In the genomic region with DNA sequence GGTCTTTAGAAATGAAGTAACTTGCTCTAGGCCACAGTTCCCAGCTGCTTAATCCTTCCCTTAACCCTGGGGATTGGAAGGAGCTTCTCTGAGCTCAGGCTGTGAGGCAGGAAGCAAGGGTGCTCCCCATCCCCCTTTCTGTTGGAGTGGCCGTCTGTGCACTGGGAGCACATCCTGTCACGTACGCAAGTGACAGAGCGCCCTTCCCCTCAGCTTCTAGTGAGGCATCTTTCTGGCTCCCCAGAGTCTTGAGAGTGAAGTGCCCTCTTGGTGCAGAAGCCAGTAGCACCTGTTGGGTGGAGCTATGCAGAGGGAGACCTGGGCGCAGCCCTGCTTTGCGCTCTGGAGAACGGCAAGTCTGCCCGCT, we compare ENCODE assay signal across 10 cellular contexts. TPM values are rescaled to one million over a fixed set of nuclear protein-coding genes. Genes with fewer than 3 reads are reported as not detected.
DNase-seq lines count a peak whose midpoint lies in the region; ATAC-seq and TF ChIP-seq lines count a peak whose summit lies in the region.
"Had no signal": no experiment of that assay in that cellular context is flagged by ENCODE, and none has a peak within 500 bp of the region (broad histone marks: within the 10 kb centered on the region; RNA-seq: fewer than 3 reads in every experiment).

No MANE protein-coding gene starts in this region.

- TF ChIP-seq CTCF in mammary epithelial cell (conservative IDR thresholded peaks at IDR 0.05 in 1 of 2, IDR thresholded peaks at IDR 0.05 in 1 of 2; ENCODE audit: extremely low read depth in 1 of 2, insufficient read depth in 1 of 2, low read depth in 1 of 2, low read length in 2 of 2), result no peak

- no peak overlapping the region for H3K4me3 ChIP-seq in mammary epithelial cell (replicated peaks in 1 of 3; ENCODE audit: insufficient read depth in 1 of 3, low read depth in 2 of 3, low read length in 3 of 3)

- H4K20me1 ChIP-seq in mammary epithelial cell (ENCODE audit: insufficient read depth, low read length), result no peaks in the 10 kb centered on the region

- no TSS peak for BruUV-seq in mammary epithelial cell (replicated peaks; lab: Mats Ljungman, UMichigan)

- no peak overlapping the region for H2AFZ ChIP-seq in mammary epithelial cell (ENCODE audit: low read depth, low read length)

- peak; percentile 51 to 66 for DNase-seq in activated naive CD4-positive, alpha-beta T cell treated with anti-CD3 and anti-CD28 coated beads, Interleukin-2, amount 50 U/mL, for 72 hours (ENCODE audit: low spot score in 2 of 2)
- DNase-seq in stimulated activated CD4-positive, alpha-beta T cell treated with anti-CD3 and anti-CD28 coated beads, Interleukin-1b, Interleukin-23, amount 100 ng/mL, for 48 hours, result peak; percentile 76
- DNase-seq in mammary epithelial cell, result no peak
- DNase-seq in globus pallidus (ENCODE audit: low spot score), result no peak
- DNase-seq in NCI-H2107 treated with DMSO at 0.1 percent for 48 hours (lab: John Stamatoyannopoulos, UW; ENCODE audit: unreplicated experiment), result no peak
- DNase-seq: right cardiac atrium had no signal

- H3K4me1 ChIP-seq in mammary epithelial cell (ENCODE audit: insufficient read depth, low read length), result no peaks in the 10 kb centered on the region

- no peak overlapping the region for H3K27ac ChIP-seq in mammary epithelial cell (ENCODE audit: insufficient read depth, low read depth, low read length)

- CTCF ChIA-PET in mammary epithelial cell (lab: Charles Lee; ENCODE audit: low non-redundant PET), result no interaction called here

- H3K27ac Mint-ChIP-seq in activated naive CD4-positive, alpha-beta T cell treated with anti-CD3 and anti-CD28 coated beads, Interleukin-2, amount 50 U/mL, for 72 hours, result peak overlapping the region; percentile 89 to 96

- no peaks in the 10 kb centered on the region for H3K27me3 ChIP-seq in mammary epithelial cell (ENCODE audit: insufficient read depth, low read length)

- peaks cover 21% of the 10 kb centered on the region for H3K36me3 ChIP-seq in mammary epithelial cell (ENCODE audit: insufficient read depth, low read length)

- H3K9me3 Mint-ChIP-seq in activated naive CD4-positive, alpha-beta T cell treated with anti-CD3 and anti-CD28 coated beads, Interleukin-2, amount 50 U/mL, for 72 hours, result no peaks in the 10 kb centered on the region

- H3K79me2 ChIP-seq in mammary epithelial cell (ENCODE audit: insufficient read depth, low read length), result peaks cover 43% of the 10 kb centered on the region

- WGBS in mammary epithelial cell (ENCODE audit: low coverage, missing lambda C conversion rate), result 91% methylated on average over 8 of the region's 8 CpGs

- H3K36me3 Mint-ChIP-seq in activated naive CD4-positive, alpha-beta T cell treated with anti-CD3 and anti-CD28 coated beads, Interleukin-2, amount 50 U/mL, for 72 hours, result peaks cover 10 to 37% of the 10 kb centered on the region in 2 donors

- ATAC-seq in GM19452 (IDR thresholded peaks at IDR 0.05; ENCODE audit: unreplicated experiment), result peak; percentile 39
- peak; percentile 42 for ATAC-seq in HG03378 (IDR thresholded peaks at IDR 0.05; ENCODE audit: unreplicated experiment)
- peak; percentile 59 to 73 for ATAC-seq in activated naive CD4-positive, alpha-beta T cell treated with anti-CD3 and anti-CD28 coated beads, Interleukin-2, amount 50 U/mL, for 72 hours
- ATAC-seq in GM19351 (IDR thresholded peaks at IDR 0.05; ENCODE audit: unreplicated experiment), result no peak

- no peaks in the 10 kb centered on the region for H3K9me3 ChIP-seq in mammary epithelial cell (replicated peaks; ENCODE audit: insufficient read depth, low read length)

- dilution Hi-C loops in mammary epithelial cell (cut with HindIII; ENCODE audit: low sequenced_read_pairs), result no loop called here

- in situ Hi-C loops in mammary epithelial cell (cut with MboI; ENCODE audit: low sequenced_read_pairs in 2 of 2), result loop anchor here (25.0 kb wide), 2 partner anchors 377 to 827 kb away; no protein-coding TSS in a partner anchor

- H3K9ac ChIP-seq in mammary epithelial cell (ENCODE audit: insufficient read depth, low read length), result no peak overlapping the region

- no peak overlapping the region for H3K4me2 ChIP-seq in mammary epithelial cell (ENCODE audit: insufficient read depth, low read depth, low read length)

- intact Hi-C loops in mammary epithelial cell (cut with micrococcal nuclease), result no loop called here

RNA-seq across cellular contexts. Expression of gene SHH, which starts 47.8 kb away (rescaled TPM):
- total RNA-seq in activated naive CD4-positive, alpha-beta T cell treated with anti-CD3 and anti-CD28 coated beads, Interleukin-2, amount 50 U/mL, for 72 hours, result not detected
- not detected for total RNA-seq in mammary epithelial cell
- not detected for polyA plus RNA-seq in mammary epithelial cell
- not detected for polyA minus RNA-seq in mammary epithelial cell
- total RNA-seq: bronchial epithelial cell, right cardiac atrium had no signal
- polyA plus RNA-seq: right cardiac atrium had no signal

Comparison
In these comparisons a context has a peak if more than half of its experiments do, and no peak if none do; other contexts are left out.
1. DNase-seq: peak in activated naive CD4-positive, alpha-beta T cell treated with anti-CD3 and anti-CD28 coated beads, Interleukin-2, amount 50 U/mL, for 72 hours (2 of 2) and stimulated activated CD4-positive, alpha-beta T cell treated with anti-CD3 and anti-CD28 coated beads, Interleukin-1b, Interleukin-23, amount 100 ng/mL, for 48 hours (single experiment); none in mammary epithelial cell (single experiment), globus pallidus (single experiment) and NCI-H2107 treated with DMSO at 0.1 percent for 48 hours (single experiment).